ENCODE assay signal across 9 cellular contexts in genomic region chr17:57459286-57459915, GRCh38.
DNase-seq lines count a peak whose midpoint lies in the region; ATAC-seq and TF ChIP-seq lines count a peak whose summit lies in the region.
"Had no signal": no experiment of that assay in that cellular context is flagged by ENCODE, and none has a peak within 500 bp of the region (broad histone marks: within the 10 kb centered on the region; RNA-seq: fewer than 3 reads in every experiment).

No MANE protein-coding gene starts in this region.

- H2AFZ ChIP-seq in Karpas-422 (ENCODE audit: low read length), result no peak overlapping the region

- H3K27ac Mint-ChIP-seq in activated naive CD8-positive, alpha-beta T cell treated with anti-CD3 and anti-CD28 coated beads, Interleukin-2, amount 10 ng/mL, durations not matched to agents 7 days and 5 days, result peak overlapping the region; percentile 40
- H3K27ac Mint-ChIP-seq in nephron progenitor cell, result peak overlapping the region; percentile 98

- H3K36me3 Mint-ChIP-seq in activated naive CD8-positive, alpha-beta T cell treated with anti-CD3 and anti-CD28 coated beads, Interleukin-2, amount 10 ng/mL, durations not matched to agents 7 days and 5 days, result peaks cover 16% of the 10 kb centered on the region
- peaks cover 47% of the 10 kb centered on the region for H3K36me3 Mint-ChIP-seq in nephron progenitor cell (ENCODE audit: low read depth)

- H3K4me1 Mint-ChIP-seq in activated naive CD8-positive, alpha-beta T cell treated with anti-CD3 and anti-CD28 coated beads, Interleukin-2, amount 10 ng/mL, durations not matched to agents 7 days and 5 days, result peaks cover 61% of the 10 kb centered on the region
- H3K4me1 Mint-ChIP-seq in nephron progenitor cell, result peaks cover 85% of the 10 kb centered on the region

- peaks cover 56% of the 10 kb centered on the region for H3K4me1 ChIP-seq in Karpas-422 (ENCODE audit: low read length)

- H3K9me2 ChIP-seq in Karpas-422 (replicated peaks; ENCODE audit: insufficient read depth, low read length), result no peaks in the 10 kb centered on the region

- H3K36me3 ChIP-seq in Karpas-422 (ENCODE audit: insufficient read depth, low read length), result no peaks in the 10 kb centered on the region

- no peak for ATAC-seq in activated naive CD8-positive, alpha-beta T cell treated with anti-CD3 and anti-CD28 coated beads, Interleukin-2, amount 10 ng/mL, durations not matched to agents 7 days and 5 days (ENCODE audit: low read depth)
- no peak for ATAC-seq in HG03457 (IDR thresholded peaks at IDR 0.05; ENCODE audit: unreplicated experiment)

- H3K27me3 ChIP-seq in Karpas-422 (ENCODE audit: low read length), result no peaks in the 10 kb centered on the region

- peak; percentile 27 for DNase-seq in NCI-H2029 (lab: John Stamatoyannopoulos, UW)
- no peak for DNase-seq in NCI-H2029 treated with DMSO at 0.1 percent for 48 hours (lab: John Stamatoyannopoulos, UW)
- no peak for DNase-seq in Karpas-422
- DNase-seq in activated naive CD8-positive, alpha-beta T cell treated with anti-CD3 and anti-CD28 coated beads, Interleukin-2, amount 10 ng/mL, durations not matched to agents 7 days and 5 days, result no peak
- no peak for DNase-seq in nephron progenitor cell
- DNase-seq in ureter (ENCODE audit: low spot score), result no peak
- DNase-seq in NCI-H2107 treated with DMSO at 0.1 percent for 48 hours (lab: John Stamatoyannopoulos, UW; ENCODE audit: unreplicated experiment), result no peak
- DNase-seq: midbrain had no signal

- no peak overlapping the region for H3K4me3 Mint-ChIP-seq in activated naive CD8-positive, alpha-beta T cell treated with anti-CD3 and anti-CD28 coated beads, Interleukin-2, amount 10 ng/mL, durations not matched to agents 7 days and 5 days
- H3K4me3 Mint-ChIP-seq in nephron progenitor cell, result no peak overlapping the region

- no peak for TF ChIP-seq CTCF in nephron progenitor cell (IDR thresholded peaks at IDR 0.05)

- H3K4me2 ChIP-seq in Karpas-422 (ENCODE audit: low read depth, low read length, poor library complexity, severe bottlenecking), result no peak overlapping the region

- H3K27me3 Mint-ChIP-seq in activated naive CD8-positive, alpha-beta T cell treated with anti-CD3 and anti-CD28 coated beads, Interleukin-2, amount 10 ng/mL, durations not matched to agents 7 days and 5 days, result no peaks in the 10 kb centered on the region
- peaks cover 8% of the 10 kb centered on the region for H3K27me3 Mint-ChIP-seq in nephron progenitor cell (ENCODE audit: low read depth, poor library complexity)

- POLR2A ChIA-PET in activated naive CD8-positive, alpha-beta T cell treated with anti-CD3 and anti-CD28 coated beads, Interleukin-2, amount 10 ng/mL, durations not matched to agents 7 days and 5 days (lab: Charles Lee), result no interaction called here

- no peaks in the 10 kb centered on the region for H4K20me1 ChIP-seq in Karpas-422 (ENCODE audit: insufficient read depth, low read depth, low read length)

- no peaks in the 10 kb centered on the region for H3K9me3 ChIP-seq in Karpas-422 (ENCODE audit: low read length)

- no peaks in the 10 kb centered on the region for H3K9me3 Mint-ChIP-seq in activated naive CD8-positive, alpha-beta T cell treated with anti-CD3 and anti-CD28 coated beads, Interleukin-2, amount 10 ng/mL, durations not matched to agents 7 days and 5 days
- H3K9me3 Mint-ChIP-seq in nephron progenitor cell, result no peaks in the 10 kb centered on the region

- peak overlapping the region; percentile 61 for H3K27ac ChIP-seq in Karpas-422 (ENCODE audit: low read length)

- H3K9ac ChIP-seq in Karpas-422 (ENCODE audit: low read length), result no peak overlapping the region

- peaks cover 81% of the 10 kb centered on the region for H3K79me2 ChIP-seq in Karpas-422 (ENCODE audit: low read length)

- H3K4me3 ChIP-seq in Karpas-422 (ENCODE audit: low read length), result no peak overlapping the region
